Comparison of ENCODE assay signal across 24 cellular contexts in genomic region chr1:1577367-1578011, GRCh38. TPM values are rescaled to one million over a fixed set of nuclear protein-coding genes. Genes with fewer than 3 reads are reported as not detected.
"Had no signal": no experiment of that assay in that cellular context is flagged by ENCODE, and none has a peak within 500 bp of the region (broad histone marks: within the 10 kb centered on the region; RNA-seq: fewer than 3 reads in every experiment).

No MANE protein-coding gene starts in this region.

- DNase-seq: activated CD4-positive, alpha-beta T cell treated with anti-CD3 and anti-CD28 coated beads, Interleukin-2, amount 50 U/mL, for 1 hour; activated naive CD4-positive, alpha-beta T cell; activated naive CD8-positive, alpha-beta T cell treated with anti-CD3 and anti-CD28 coated beads, Interleukin-2, amount 10 ng/mL, durations not matched to agents 7 days and 5 days; activated T-cell treated with anti-CD3 and anti-CD28 coated beads for 4 hours; cortex of kidney; effector CD8-positive, alpha-beta T cell; foreskin keratinocyte; heart right ventricle; naive thymus-derived CD8-positive, alpha-beta T cell; occipital lobe; psoas muscle; stimulated activated CD4-positive, alpha-beta T cell treated with anti-CD3 and anti-CD28 coated beads, Interleukin-12 subunit alpha, Interleukin-12 subunit beta, amount 100 ng/mL, for 4 hours; T-helper 1 cell; T1000; thyroid gland; uterus had no signal

- H3K27ac ChIP-seq: foreskin keratinocyte, heart right ventricle, left lung, psoas muscle, thyroid gland, uterus had no signal

- H3K27me3 ChIP-seq: thyroid gland, uterus had no signal

- H3K36me3 ChIP-seq: thyroid gland, uterus had no signal

- ATAC-seq: activated CD4-positive, CD25-positive, alpha-beta regulatory T cell treated with anti-CD3 and anti-CD28 coated beads, Interleukin-2, amount 50 U/mL, for 24 hours; foreskin keratinocyte; heart right ventricle; left lung; naive thymus-derived CD8-positive, alpha-beta T cell; psoas muscle; sciatic nerve; stimulated activated effector memory CD8-positive, alpha-beta T cell treated with anti-CD3 and anti-CD28 coated beads, Interleukin-12 subunit alpha, Interleukin-12 subunit beta, amount 100 ng/mL, for 72 hours had no signal

- FAIRE-seq: endothelial cell of umbilical vein, islet of Langerhans had no signal

- H3K4me1 ChIP-seq: uterus had no signal

- H3K4me3 ChIP-seq: heart right ventricle, left lung, psoas muscle, thyroid gland, uterus had no signal

- H3K4me3 Mint-ChIP-seq: activated naive CD8-positive, alpha-beta T cell treated with anti-CD3 and anti-CD28 coated beads, Interleukin-2, amount 10 ng/mL, durations not matched to agents 7 days and 5 days; central memory CD8-positive, alpha-beta T cell; memory B cell; stimulated activated effector memory CD8-positive, alpha-beta T cell treated with anti-CD3 and anti-CD28 coated beads, Interleukin-12 subunit alpha, Interleukin-12 subunit beta, amount 100 ng/mL, for 72 hours had no signal

- H3K36me3 Mint-ChIP-seq: memory B cell had no signal

- H3K9me3 ChIP-seq: heart right ventricle, left lung, psoas muscle, thyroid gland, uterus had no signal

- H3K9me3 Mint-ChIP-seq: activated naive CD8-positive, alpha-beta T cell treated with anti-CD3 and anti-CD28 coated beads, Interleukin-2, amount 10 ng/mL, durations not matched to agents 7 days and 5 days; central memory CD8-positive, alpha-beta T cell; memory B cell; naive thymus-derived CD8-positive, alpha-beta T cell; stimulated activated effector memory CD8-positive, alpha-beta T cell treated with anti-CD3 and anti-CD28 coated beads, Interleukin-12 subunit alpha, Interleukin-12 subunit beta, amount 100 ng/mL, for 72 hours had no signal

- H3K27ac Mint-ChIP-seq: activated naive CD8-positive, alpha-beta T cell treated with anti-CD3 and anti-CD28 coated beads, Interleukin-2, amount 10 ng/mL, durations not matched to agents 7 days and 5 days; memory B cell; stimulated activated effector memory CD8-positive, alpha-beta T cell treated with anti-CD3 and anti-CD28 coated beads, Interleukin-12 subunit alpha, Interleukin-12 subunit beta, amount 100 ng/mL, for 72 hours had no signal

RNA-seq across cellular contexts. Expression of gene TMEM240, which starts 37.1 kb away (rescaled TPM):
- polyA plus RNA-seq: naive thymus-derived CD8-positive, alpha-beta T cell had no signal
